Comparison of ENCODE assay signal across 33 cellular contexts in the genomic region with DNA sequence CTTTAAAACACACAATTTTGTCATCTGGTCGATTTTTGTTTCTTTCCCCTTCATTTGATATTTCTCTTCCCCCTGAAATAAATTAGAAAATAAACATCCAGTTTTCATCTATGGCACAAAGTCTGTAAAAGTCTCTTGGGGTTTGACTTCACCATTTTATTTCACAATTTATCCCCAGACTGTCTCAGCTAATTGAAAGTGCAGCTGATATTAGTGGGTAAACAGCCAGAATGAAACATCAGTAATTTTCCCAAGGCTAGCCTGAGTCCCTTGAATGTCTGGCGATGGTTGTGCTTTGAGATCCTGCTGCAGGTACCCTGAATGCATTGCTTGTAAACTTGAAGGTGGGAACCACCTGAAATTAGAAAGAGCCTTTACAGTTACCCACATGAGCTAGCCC.
"Had no signal": no experiment of that assay in that cellular context is flagged by ENCODE, and none has a peak within 500 bp of the region (broad histone marks: within the 10 kb centered on the region; RNA-seq: fewer than 3 reads in every experiment).

No MANE protein-coding gene starts in this region.

- DNase-seq: activated B cell treated with CpG ODN at 0.5 μM for 24 hours; activated CD4-positive, alpha-beta memory T cell treated with anti-CD3 and anti-CD28 coated beads for 36 hours; activated CD4-positive, alpha-beta T cell treated with anti-CD3 and anti-CD28 coated beads for 4 hours; activated CD4-positive, alpha-beta T cell treated with anti-CD3 and anti-CD28 coated beads, Interleukin-2, amount 50 U/mL, for 1 hour; activated CD4-positive, CD25-positive, alpha-beta regulatory T cell treated with anti-CD3 and anti-CD28 coated beads, Interleukin-2, amount 50 U/mL, for 72 hours; activated CD8-positive, alpha-beta memory T cell treated with anti-CD3 and anti-CD28 coated beads, Interleukin-2, amount 50 U/mL, for 4 hours; activated gamma-delta T cell treated with Interleukin-2 at 50 U/mL for 16 hours; activated naive CD4-positive, alpha-beta T cell treated with anti-CD3 and anti-CD28 coated beads for 36 hours; activated T-cell treated with anti-CD3 and anti-CD28 coated beads for 4 hours; activated T-cell treated with anti-CD3 and anti-CD28 coated beads, Interleukin-2, amount 50 U/mL, for 4 hours; adrenal gland; body of pancreas; NCI-H1092 treated with DMSO at 0.1 percent for 48 hours; NCI-H146; NCI-H187; NCI-H2081; NCI-H2171 treated with DMSO at 0.1 percent for 48 hours; NCI-H2227 treated with DMSO at 0.1 percent for 48 hours; NCI-H446; NCI-H510A treated with DMSO at 0.1 percent for 48 hours; PC-3; Peyer's patch; RPMI8226; SW 1271; T-helper 1 cell; T-helper 2 cell; T-helper 9 cell had no signal

- ATAC-seq: activated naive CD4-positive, alpha-beta T cell treated with anti-CD3 and anti-CD28 coated beads, Interleukin-2, amount 50 U/mL, for 72 hours; activated T-cell treated with anti-CD3 and anti-CD28 coated beads, Interleukin-2, amount 50 U/mL, for 4 hours; body of pancreas; PC-3 had no signal

- H3K4me1 Mint-ChIP-seq: activated B cell treated with CpG ODN at 0.5 μM for 24 hours had no signal

- H3K27ac Mint-ChIP-seq: activated B cell treated with CpG ODN at 0.5 μM for 24 hours; activated CD4-positive, alpha-beta memory T cell treated with anti-CD3 and anti-CD28 coated beads for 36 hours; activated naive CD4-positive, alpha-beta T cell treated with anti-CD3 and anti-CD28 coated beads for 36 hours; activated naive CD4-positive, alpha-beta T cell treated with anti-CD3 and anti-CD28 coated beads, Interleukin-2, amount 50 U/mL, for 72 hours; activated T-helper 1 cell treated with anti-CD3 and anti-CD28 coated beads, Interleukin-12 subunit alpha, Interleukin-12 subunit beta, Interleukin-2, Interleukin-4 antibody, amounts not matched to agents 30 ng/mL and 10 ng/mL and 1 ng/mL, durations not matched to agents 14 hours and 24 hours and 36 hours had no signal

- H3K4me3 Mint-ChIP-seq: activated B cell treated with CpG ODN at 0.5 μM for 24 hours; activated CD4-positive, alpha-beta memory T cell treated with anti-CD3 and anti-CD28 coated beads for 36 hours; activated naive CD4-positive, alpha-beta T cell treated with anti-CD3 and anti-CD28 coated beads for 36 hours; activated T-cell treated with anti-CD3 and anti-CD28 coated beads, Interleukin-2, amount 50 U/mL, for 4 hours; activated T-helper 1 cell treated with anti-CD3 and anti-CD28 coated beads, Interleukin-12 subunit alpha, Interleukin-12 subunit beta, Interleukin-2, Interleukin-4 antibody, amounts not matched to agents 30 ng/mL and 10 ng/mL and 1 ng/mL, durations not matched to agents 14 hours and 24 hours and 36 hours had no signal

- H3K27ac ChIP-seq: adrenal gland, body of pancreas, KMS-11, Peyer's patch, VCaP had no signal

- H3K36me3 ChIP-seq: adrenal gland, Peyer's patch had no signal

- H3K36me3 Mint-ChIP-seq: activated CD4-positive, alpha-beta memory T cell treated with anti-CD3 and anti-CD28 coated beads for 36 hours; activated naive CD4-positive, alpha-beta T cell treated with anti-CD3 and anti-CD28 coated beads, Interleukin-2, amount 50 U/mL, for 72 hours had no signal

- H3K9me3 Mint-ChIP-seq: activated B cell treated with CpG ODN at 0.5 μM for 24 hours; activated CD4-positive, alpha-beta memory T cell treated with anti-CD3 and anti-CD28 coated beads for 36 hours; activated naive CD4-positive, alpha-beta T cell treated with anti-CD3 and anti-CD28 coated beads for 36 hours; activated naive CD4-positive, alpha-beta T cell treated with anti-CD3 and anti-CD28 coated beads, Interleukin-2, amount 50 U/mL, for 72 hours; activated T-cell treated with anti-CD3 and anti-CD28 coated beads, Interleukin-2, amount 50 U/mL, for 4 hours; activated T-helper 1 cell treated with anti-CD3 and anti-CD28 coated beads, Interleukin-12 subunit alpha, Interleukin-12 subunit beta, Interleukin-2, Interleukin-4 antibody, amounts not matched to agents 30 ng/mL and 10 ng/mL and 1 ng/mL, durations not matched to agents 14 hours and 24 hours and 36 hours had no signal

- H3K4me3 ChIP-seq: adrenal gland, body of pancreas, Peyer's patch had no signal

- FAIRE-seq: astrocyte, bronchial epithelial cell had no signal

- H3K4me1 ChIP-seq: adrenal gland, body of pancreas, Peyer's patch had no signal

- H3K9ac ChIP-seq: KMS-11 had no signal

- H3K27me3 ChIP-seq: adrenal gland, body of pancreas, Peyer's patch had no signal

- H3K9me3 ChIP-seq: adrenal gland, body of pancreas, Peyer's patch had no signal
